Comparison of ENCODE assay signal across 23 cellular contexts in genomic region chr4:37895271-37895670, GRCh38.
"Had no signal": no experiment of that assay in that cellular context is flagged by ENCODE, and none has a peak within 500 bp of the region (broad histone marks: within the 10 kb centered on the region; RNA-seq: fewer than 3 reads in every experiment).

No MANE protein-coding gene starts in this region.

- DNase-seq: Kasumi-1, MV-4-11, NCI-H1048, NCI-H1105, NCI-H1417, NCI-H1436 treated with DMSO at 0.1 percent for 48 hours, NCI-H1694 treated with DMSO at 0.1 percent for 48 hours, NCI-H1930, NCI-H2081, NCI-H2107, NCI-H2227 treated with DMSO at 0.1 percent for 48 hours, NCI-H524, NCI-H526 treated with DMSO at 0.1 percent for 48 hours, NCI-H748 treated with DMSO at 0.1 percent for 48 hours, Right ventricle myocardium superior, RPMI8226, SIG-M5 had no signal

- ATAC-seq: K562 had no signal

- H3K27ac ChIP-seq: KMS-11, SJSA1, SK-N-MC had no signal

- H3K4me1 ChIP-seq: SJSA1 had no signal

- FAIRE-seq: K562, RCC 7860 had no signal

- H3K27me3 Mint-ChIP-seq: IgD-negative memory B cell had no signal

- H3K9ac ChIP-seq: KMS-11 had no signal

- H3K36me3 ChIP-seq: SJSA1 had no signal

- H3K4me3 ChIP-seq: K562, SJSA1, SK-N-MC had no signal

- H3K4me2 ChIP-seq: KMS-11 had no signal

- H3K4me3 Mint-ChIP-seq: IgD-negative memory B cell had no signal

- H3K27ac Mint-ChIP-seq: IgD-negative memory B cell had no signal

- H3K9me3 ChIP-seq: SJSA1 had no signal
